In the genomic region with DNA sequence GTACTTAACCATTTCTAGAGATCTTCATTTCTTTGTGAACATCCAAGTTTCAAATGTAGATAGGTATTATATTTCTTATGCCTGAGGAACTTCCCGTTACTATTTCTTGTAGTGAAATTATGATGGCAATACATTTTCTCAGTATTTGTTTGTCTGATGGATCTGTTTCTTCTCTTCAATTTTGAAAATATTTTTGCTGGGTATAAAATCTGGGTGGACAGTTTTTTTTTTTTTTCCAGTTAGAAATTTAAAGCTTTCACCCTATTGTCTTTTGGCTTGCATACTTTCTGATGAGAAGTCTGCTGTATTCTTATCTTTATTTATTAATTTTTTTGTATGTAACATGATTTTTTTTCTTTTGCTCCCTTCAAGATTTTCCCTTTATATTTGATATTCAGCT, we compare ENCODE assay signal across 29 cellular contexts.
"Had no signal": no experiment of that assay in that cellular context is flagged by ENCODE, and none has a peak within 500 bp of the region (broad histone marks: within the 10 kb centered on the region; RNA-seq: fewer than 3 reads in every experiment).

No MANE protein-coding gene starts in this region.

- DNase-seq: stimulated activated CD4-positive, alpha-beta T cell treated with anti-CD3 and anti-CD28 coated beads, Interleukin-2, amount 100 ng/mL, for 48 hours; stimulated activated CD4-positive, alpha-beta T cell treated with anti-CD3 and anti-CD28 coated beads, Interleukin-4, amount 100 ng/mL, for 1 hour; stimulated activated CD4-positive, alpha-beta T cell treated with anti-CD3 and anti-CD28 coated beads, Interleukin-4, amount 100 ng/mL, for 24 hours; stimulated activated CD4-positive, alpha-beta T cell treated with anti-CD3 and anti-CD28 coated beads, Interleukin-4, amount 100 ng/mL, for 4 hours; stimulated activated CD8-positive, alpha-beta memory T cell treated with anti-CD3 and anti-CD28 coated beads, Interleukin-4, amount 100 ng/mL, for 48 hours; stimulated activated naive B cell treated with anti-CD40 and anti-IgM and Interleukin-4, amounts not matched to agents 10 μg/mL and 1 μg/mL and 100 μg/mL, for 72 hours; stimulated activated naive CD4-positive, alpha-beta T cell; stimulated activated naive CD4-positive, alpha-beta T cell treated with Interleukin-2 at 50 U/mL for 16 hours; stimulated activated naive CD8-positive, alpha-beta T cell treated with anti-CD3 and anti-CD28 coated beads, Interleukin-15, amount 100 ng/mL, for 72 hours; stimulated activated naive CD8-positive, alpha-beta T cell treated with anti-CD3 and anti-CD28 coated beads, Interleukin-15, Interleukin-2, amounts not matched to agents 100 U/mL and 50 U/mL, for 24 hours; stomach; substantia nigra; testis; thyroid gland; tibial artery; transverse colon; trophoblast cell; upper lobe of left lung; upper lobe of right lung; uterus had no signal

- H3K36me3 Mint-ChIP-seq: stimulated activated effector memory CD8-positive, alpha-beta T cell treated with anti-CD3 and anti-CD28 coated beads, Interleukin-12 subunit alpha, Interleukin-12 subunit beta, amount 100 ng/mL, for 72 hours; stimulated activated memory B cell treated with anti-CD40 and anti-IgM and Interleukin-4, amounts not matched to agents 10 μg/mL and 1 μg/mL and 100 μg/mL, for 72 hours; type B pancreatic cell had no signal

- H3K4me1 Mint-ChIP-seq: stimulated activated effector memory CD8-positive, alpha-beta T cell treated with anti-CD3 and anti-CD28 coated beads, Interleukin-12 subunit alpha, Interleukin-12 subunit beta, amount 100 ng/mL, for 72 hours; stimulated activated naive CD8-positive, alpha-beta T cell treated with anti-CD3 and anti-CD28 coated beads, Interleukin-15, amount 100 ng/mL, for 72 hours had no signal

- FAIRE-seq: urothelium cell line had no signal

- H3K27ac ChIP-seq: stomach, suprapubic skin, testis, thoracic aorta, thyroid gland, tibial artery, tibial nerve, transverse colon, upper lobe of left lung, upper lobe of right lung, uterus, vagina had no signal

- H3K27ac Mint-ChIP-seq: stimulated activated effector memory CD8-positive, alpha-beta T cell treated with anti-CD3 and anti-CD28 coated beads, Interleukin-12 subunit alpha, Interleukin-12 subunit beta, amount 100 ng/mL, for 72 hours; stimulated activated memory B cell treated with anti-CD40 and anti-IgM and Interleukin-4, amounts not matched to agents 10 μg/mL and 1 μg/mL and 100 μg/mL, for 72 hours; stimulated activated naive B cell treated with anti-CD40 and anti-IgM and Interleukin-4, amounts not matched to agents 10 μg/mL and 1 μg/mL and 100 μg/mL, for 72 hours; stimulated activated naive CD8-positive, alpha-beta T cell treated with anti-CD3 and anti-CD28 coated beads, Interleukin-15, amount 100 ng/mL, for 72 hours; stimulated activated naive CD8-positive, alpha-beta T cell treated with anti-CD3 and anti-CD28 coated beads, Interleukin-15, Interleukin-2, amounts not matched to agents 100 ng/mL and 50 ng/mL, for 24 hours; type B pancreatic cell had no signal

- H3K4me3 Mint-ChIP-seq: stimulated activated effector memory CD8-positive, alpha-beta T cell treated with anti-CD3 and anti-CD28 coated beads, Interleukin-12 subunit alpha, Interleukin-12 subunit beta, amount 100 ng/mL, for 72 hours; stimulated activated memory B cell treated with anti-CD40 and anti-IgM and Interleukin-4, amounts not matched to agents 10 μg/mL and 1 μg/mL and 100 μg/mL, for 72 hours; stimulated activated naive B cell treated with anti-CD40 and anti-IgM and Interleukin-4, amounts not matched to agents 10 μg/mL and 1 μg/mL and 100 μg/mL, for 72 hours; stimulated activated naive CD8-positive, alpha-beta T cell treated with anti-CD3 and anti-CD28 coated beads, Interleukin-15, amount 100 ng/mL, for 72 hours; stimulated activated naive CD8-positive, alpha-beta T cell treated with anti-CD3 and anti-CD28 coated beads, Interleukin-15, Interleukin-2, amounts not matched to agents 100 ng/mL and 50 ng/mL, for 24 hours; type B pancreatic cell had no signal

- H3K36me3 ChIP-seq: stomach, suprapubic skin, thoracic aorta, thyroid gland, tibial artery, tibial nerve, transverse colon, upper lobe of left lung, upper lobe of right lung, uterus, vagina had no signal

- H3K4me3 ChIP-seq: stomach, suprapubic skin, testis, thoracic aorta, thyroid gland, tibial artery, tibial nerve, transverse colon, upper lobe of left lung, upper lobe of right lung, uterus, vagina had no signal

- ATAC-seq: stimulated activated effector memory CD8-positive, alpha-beta T cell treated with anti-CD3 and anti-CD28 coated beads, Interleukin-12 subunit alpha, Interleukin-12 subunit beta, amount 100 ng/mL, for 72 hours; stimulated activated memory B cell treated with anti-CD40 and anti-IgM and Interleukin-4, amounts not matched to agents 10 μg/mL and 1 μg/mL and 100 μg/mL, for 72 hours; stimulated activated naive B cell treated with anti-CD40 and anti-IgM and Interleukin-4, amounts not matched to agents 10 μg/mL and 1 μg/mL and 100 μg/mL, for 72 hours; stimulated activated naive CD8-positive, alpha-beta T cell treated with anti-CD3 and anti-CD28 coated beads, Interleukin-15, amount 100 ng/mL, for 72 hours; stimulated activated naive CD8-positive, alpha-beta T cell treated with anti-CD3 and anti-CD28 coated beads, Interleukin-15, Interleukin-2, amounts not matched to agents 100 U/mL and 50 U/mL, for 24 hours; upper lobe of right lung had no signal

- H3K4me1 ChIP-seq: suprapubic skin, testis, thyroid gland, tibial artery, upper lobe of right lung, uterus, vagina had no signal

- H3K27me3 ChIP-seq: suprapubic skin, testis, thyroid gland, tibial nerve, upper lobe of left lung, upper lobe of right lung, uterus, vagina had no signal

- H3K9me3 Mint-ChIP-seq: type B pancreatic cell had no signal

- H3K9me3 ChIP-seq: suprapubic skin, testis, thyroid gland, tibial artery, upper lobe of right lung, uterus, vagina had no signal
